Comparison of ENCODE assay signal across 8 cellular contexts in the genomic region with DNA sequence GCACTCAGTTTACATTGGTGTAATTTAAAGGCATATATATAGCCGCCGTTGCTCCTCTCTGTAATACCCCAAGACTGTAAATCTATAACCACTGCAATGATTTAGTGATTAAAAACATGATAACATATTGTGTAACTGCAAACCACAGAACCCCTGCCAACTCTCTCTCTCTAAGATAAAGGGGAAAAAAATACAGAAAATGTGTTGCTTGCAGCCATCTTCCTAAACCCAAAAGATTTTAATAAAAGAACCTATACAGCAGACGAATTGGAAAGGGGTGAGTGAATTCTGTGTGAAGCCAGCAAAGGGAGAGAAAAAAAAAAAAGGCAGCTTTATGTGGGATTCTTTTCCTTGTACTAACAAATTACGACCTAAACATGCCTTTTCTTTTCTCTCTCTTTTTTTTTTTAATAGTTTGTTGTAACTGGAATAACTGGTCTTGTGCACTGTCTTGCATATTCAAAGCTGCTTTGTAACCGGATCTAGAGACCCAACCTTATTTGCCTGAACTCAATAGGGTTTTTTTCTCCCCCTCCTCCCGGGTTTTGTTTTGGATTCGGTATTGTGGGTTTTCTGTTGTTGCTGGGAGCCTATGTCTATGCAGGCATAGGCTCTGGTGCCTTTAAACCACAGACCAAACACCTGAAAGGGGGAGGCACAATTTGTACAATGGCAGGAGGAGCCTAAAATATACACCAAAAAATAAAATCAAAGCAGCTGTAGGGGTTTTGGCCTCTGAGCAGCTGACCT. TPM values are rescaled to one million over a fixed set of nuclear protein-coding genes. Genes with fewer than 3 reads are reported as not detected.
DNase-seq lines count a peak whose midpoint lies in the region; ATAC-seq and TF ChIP-seq lines count a peak whose summit lies in the region.

No MANE protein-coding gene starts in this region.

- H3K36me3 Mint-ChIP-seq in GM23338 (ENCODE audit: low read depth): no peaks in the 10 kb centered on the region; the same call in 2 of the 3 replicates

- peak overlapping the region; percentile 56 for H3K4me3 Mint-ChIP-seq in GM23338

- intact Hi-C loops in OCI-LY7 (cut with micrococcal nuclease; ENCODE audit: unreplicated experiment): loop anchor here (5.0 to 10.0 kb wide), 2 partner anchors 220 to 388 kb away; no protein-coding TSS in a partner anchor

- CTCF ChIA-PET in OCI-LY7 (lab: Charles Lee; ENCODE audit: unreplicated experiment): interaction anchor here (1.0 kb wide), 1 partner anchor 222 kb away, joined by 4 read pairs; no protein-coding TSS in a partner anchor

- H3K4me2 ChIP-seq in GM23338 (peak overlapping the region; percentile 89), OCI-LY7 (ENCODE audit: low read length) (peak overlapping the region; percentile 56)

- H3K4me3 ChIP-seq in GM23338 (peak overlapping the region; percentile 56), OCI-LY7 (ENCODE audit: low read depth, low read length, poor library complexity, severe bottlenecking) (peak overlapping the region; percentile 29), esophagus (ENCODE audit: low read depth in 1 of 2, low read length in 2 of 2) (peak overlapping the region in 1 of 2 donors; percentile 36)

- POLR2A ChIA-PET in OCI-LY7 (lab: Charles Lee): interaction anchor here (0.6 to 1.1 kb wide), 3 partner anchors 12 to 387 kb away, joined by 3 to 8 read pairs (median 4); no protein-coding TSS in a partner anchor

- H3K9me3 Mint-ChIP-seq in GM23338: no peaks in the 10 kb centered on the region; the same call in 2 of the 3 replicates

- peaks cover 82% of the 10 kb centered on the region for H3K4me1 ChIP-seq in GM23338 (ENCODE audit: insufficient read depth)
- peaks cover 47% of the 10 kb centered on the region for H3K4me1 ChIP-seq in OCI-LY7 (ENCODE audit: insufficient read depth, low read length, poor library complexity, severe bottlenecking)
- peaks cover 0 to 3% of the 10 kb centered on the region in 2 donors for H3K4me1 ChIP-seq in esophagus (ENCODE audit: control insufficient read depth in 2 of 2, insufficient read depth in 2 of 2, low read length in 1 of 2)

- no peak overlapping the region for H3K27ac Mint-ChIP-seq in GM23338

- WGBS in esophagus, 2 donors: 17 to 26% methylated on average over 7 of the region's 7 CpGs

- ATAC-seq in GM23338: peak; percentile 5; the same call in 2 of the 3 replicates
- ATAC-seq in GM21619 (IDR thresholded peaks at IDR 0.05; ENCODE audit: unreplicated experiment): no peak
- ATAC-seq in HG03280 (IDR thresholded peaks at IDR 0.05; ENCODE audit: unreplicated experiment): no peak

- H3K27me3 Mint-ChIP-seq in GM23338 (ENCODE audit: insufficient read depth, low read depth, poor library complexity): peaks cover 12% of the 10 kb centered on the region

- DNase-seq in GM23338 (ENCODE audit: low spot score) (peak; percentile 63), OCI-LY7 (ENCODE audit: low spot score) (peak; percentile 11), retina (peak; percentile 27), hypothalamus (lab: John Stamatoyannopoulos, UW) (no peak), T-helper 2 cell (no peak)

- TF ChIP-seq CTCF in GM23338 (conservative IDR thresholded peaks at IDR 0.05; ENCODE audit: low read depth in 2 of 2) (no peak), OCI-LY7 (conservative IDR thresholded peaks at IDR 0.05; ENCODE audit: low read length) (no peak)

- H3F3A ChIP-seq in GM23338 (replicated peaks; ENCODE audit: low read depth): peaks cover 15% of the 10 kb centered on the region

- H3K79me2 ChIP-seq in GM23338 (replicated peaks; ENCODE audit: insufficient read depth): 0 out of 2 replicates have a peak, but pooled peaks cover 5% of the 10 kb centered on the region
- peaks cover 3% of the 10 kb centered on the region; the same call in 1 of the 2 replicates for H3K79me2 ChIP-seq in OCI-LY7 (ENCODE audit: insufficient read depth, low read depth, low read length)

- H3K9me2 ChIP-seq in GM23338 (ENCODE audit: insufficient read depth): no peaks in the 10 kb centered on the region
- no peaks in the 10 kb centered on the region for H3K9me2 ChIP-seq in OCI-LY7 (ENCODE audit: insufficient read depth, low read length)

- H3K27ac ChIP-seq in GM23338 (ENCODE audit: low read depth) (no peak overlapping the region), OCI-LY7 (ENCODE audit: low read depth, low read length, poor library complexity, severe bottlenecking) (no peak overlapping the region), esophagus (ENCODE audit: low read depth in 2 of 2, low read length in 1 of 2) (peak overlapping the region; percentile 72 to 81)

- H3K36me3 ChIP-seq in GM23338 (ENCODE audit: insufficient read depth) (no peaks in the 10 kb centered on the region), OCI-LY7 (ENCODE audit: insufficient read depth, low read length) (no peaks in the 10 kb centered on the region), esophagus (ENCODE audit: control insufficient read depth in 2 of 2, insufficient read depth in 2 of 2, low read length in 1 of 2) (no peaks in the 10 kb centered on the region)

- H4K20me1 ChIP-seq in GM23338 (replicated peaks; ENCODE audit: insufficient read depth): peaks cover 28% of the 10 kb centered on the region
- peaks cover 14% of the 10 kb centered on the region for H4K20me1 ChIP-seq in OCI-LY7 (ENCODE audit: insufficient read depth, low read length)

- H3K27me3 ChIP-seq in GM23338 (ENCODE audit: insufficient read depth) (peaks cover 83% of the 10 kb centered on the region), esophagus (ENCODE audit: control insufficient read depth in 1 of 2, insufficient read depth in 2 of 2, low read length in 2 of 2) (no peaks in the 10 kb centered on the region)

- H3K9me3 ChIP-seq in OCI-LY7 (ENCODE audit: low read length) (no peaks in the 10 kb centered on the region), esophagus (ENCODE audit: control insufficient read depth in 2 of 2, insufficient read depth in 1 of 2, low read depth in 1 of 2, low read length in 1 of 2) (no peaks in the 10 kb centered on the region)

- H2AFZ ChIP-seq in GM23338: no peak overlapping the region
- H2AFZ ChIP-seq in OCI-LY7 (ENCODE audit: low read length): no peak overlapping the region

- BruUV-seq in OCI-LY7 (replicated peaks; lab: Mats Ljungman, UMichigan): no TSS peak

- peaks cover 31% of the 10 kb centered on the region for H3K4me1 Mint-ChIP-seq in GM23338

TF ChIP-seq in GM23338, 12 proteins besides CTCF, POLR2A, EP300 and RAD21:
- TF ChIP-seq EZH2 (IDR thresholded peaks at IDR 0.05; ENCODE audit: low read depth, unreplicated experiment) (peak; percentile 3), ZNF331 (CRISPR knock-in tag; IDR thresholded peaks at IDR 0.05; ENCODE audit: low read depth) (no peak)
- TF ChIP-seq, protein P1, sequence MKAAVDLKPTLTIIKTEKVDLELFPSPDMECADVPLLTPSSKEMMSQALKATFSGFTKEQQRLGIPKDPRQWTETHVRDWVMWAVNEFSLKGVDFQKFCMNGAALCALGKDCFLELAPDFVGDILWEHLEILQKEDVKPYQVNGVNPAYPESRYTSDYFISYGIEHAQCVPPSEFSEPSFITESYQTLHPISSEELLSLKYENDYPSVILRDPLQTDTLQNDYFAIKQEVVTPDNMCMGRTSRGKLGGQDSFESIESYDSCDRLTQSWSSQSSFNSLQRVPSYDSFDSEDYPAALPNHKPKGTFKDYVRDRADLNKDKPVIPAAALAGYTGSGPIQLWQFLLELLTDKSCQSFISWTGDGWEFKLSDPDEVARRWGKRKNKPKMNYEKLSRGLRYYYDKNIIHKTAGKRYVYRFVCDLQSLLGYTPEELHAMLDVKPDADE (IDR thresholded peaks at IDR 0.05): no peak

RNA-seq across cellular contexts. Expression of gene ZFHX3, which starts 7.0 kb away (rescaled TPM):
- total RNA-seq in GM23338 (2014; rRNA removed; shearing (Covaris generic)): 0.74 and 1.0 TPM in 2 replicates
- 1.3 and 1.5 TPM in 2 replicates for polyA plus RNA-seq in GM23338 (2016; fragmentation: Nextera tagmentation; extraction: Ambion mirVana)
- 0.77 and 1.3 TPM in 2 replicates for total RNA-seq in OCI-LY7 (2014; rRNA removed; shearing (Covaris generic))
- total RNA-seq in OCI-LY7 (2022): 5.7 and 6.2 TPM in 2 replicates
- 1 to 10 TPM in 1 of 2 donors, under 1 TPM in 1; 0.62 to 1.1 TPM for polyA plus RNA-seq in esophagus

Comparison
In these comparisons a context has a peak if more than half of its experiments do, and no peak if none do; other contexts are left out.
1. DNase-seq: peak in GM23338 (single experiment), OCI-LY7 (single experiment) and retina (single experiment); none in hypothalamus (0 of 51) and T-helper 2 cell (0 of 5).
2. H3K27ac ChIP-seq: peak in esophagus (2 of 2); none in GM23338 (single experiment) and OCI-LY7 (single experiment).